ENCODE assay signal across 8 cellular contexts in genomic region chr15:41967506-41968206, GRCh38. TPM values are rescaled to one million over a fixed set of nuclear protein-coding genes. Genes with fewer than 3 reads are reported as not detected.
DNase-seq lines count a peak whose midpoint lies in the region; ATAC-seq, FAIRE-seq and TF ChIP-seq lines count a peak whose summit lies in the region.

No MANE protein-coding gene starts in this region.

- H2BK120ac ChIP-seq in mesendoderm (ENCODE audit: low read depth, low read length), result no peak overlapping the region

- H3K79me1 ChIP-seq in mesendoderm (ENCODE audit: low read length), result peaks cover 9% of the 10 kb centered on the region

- POLR2A ChIA-PET in PC-9 (lab: Charles Lee; ENCODE audit: unreplicated experiment), result interaction anchor here (0.5 kb wide), 1 partner anchor 31 kb away, joined by 4 read pairs; no protein-coding TSS in a partner anchor

- no peak overlapping the region for H3K23ac ChIP-seq in mesendoderm (ENCODE audit: low read length)

- H2BK5ac ChIP-seq in mesendoderm (ENCODE audit: low read length), result no peak overlapping the region

- H3K4me1 ChIP-seq in SJCRH30 (peaks cover 45% of the 10 kb centered on the region), small intestine (ENCODE audit: control insufficient read depth in 2 of 2, insufficient read depth in 1 of 2, low read depth in 1 of 2, low read length in 1 of 2) (peaks cover 0 to 9% of the 10 kb centered on the region in 2 donors), mesendoderm (ENCODE audit: control insufficient read depth, low read depth, low read length) (peaks cover 15% of the 10 kb centered on the region), PC-9 (replicated peaks; ENCODE audit: insufficient read depth) (peaks cover 20% of the 10 kb centered on the region)

- WGBS in small intestine, 3 donors, result 60 to 92% (median 81%) methylated on average over 4 of the region's 4 CpGs
- WGBS in mesendoderm (ENCODE audit: extremely low coverage, insufficient coverage, low lambda C conversion rate), result no CpG with 5 or more reads among the region's 4 CpGs

- no peak overlapping the region for H3K18ac ChIP-seq in mesendoderm (ENCODE audit: low read length)

- no peak overlapping the region for H3K4me2 ChIP-seq in mesendoderm (ENCODE audit: low read length)
- H3K4me2 ChIP-seq in PC-9, result no peak overlapping the region

- H4K5ac ChIP-seq in mesendoderm (ENCODE audit: low read length), result no peak overlapping the region

- no peaks in the 10 kb centered on the region for H3K9me2 ChIP-seq in PC-9 (ENCODE audit: insufficient read depth)

- H3K27me3 ChIP-seq in SJCRH30, result no peaks in the 10 kb centered on the region
- H3K27me3 ChIP-seq in small intestine (ENCODE audit: control insufficient read depth in 2 of 2, insufficient read depth in 2 of 2, low read length in 2 of 2), result no peaks in the 10 kb centered on the region
- H3K27me3 ChIP-seq in mesendoderm (ENCODE audit: insufficient read depth, low read length, poor library complexity), result no peaks in the 10 kb centered on the region
- no peaks in the 10 kb centered on the region for H3K27me3 ChIP-seq in PC-9 (ENCODE audit: insufficient read depth, low read depth)

- H3K9ac ChIP-seq in mesendoderm (ENCODE audit: low read length), result no peak overlapping the region

- BruUV-seq in PC-9 (replicated peaks; lab: Mats Ljungman, UMichigan), result no TSS peak

- ATAC-seq in GM18867 (IDR thresholded peaks at IDR 0.05; ENCODE audit: unreplicated experiment), result no peak

- DNase-seq in GM13977 (ENCODE audit: low spot score) (peak; percentile 69), SJCRH30 (peak; percentile 37 to 60), foreskin melanocyte (peak; percentile 53), small intestine (no peak), mesendoderm (no peak), PC-9 (no peak)
- no peak for DNase-seq in central memory CD4-positive, alpha-beta T cell

- no peak overlapping the region; the same call in 1 of the 2 replicates for H3K27ac ChIP-seq in SJCRH30
- peak overlapping the region; percentile 11 to 32 for H3K27ac ChIP-seq in small intestine (ENCODE audit: low read depth in 1 of 2, low read length in 1 of 2)
- no peak overlapping the region for H3K27ac ChIP-seq in mesendoderm (ENCODE audit: low read depth, low read length)
- no peak overlapping the region for H3K27ac ChIP-seq in PC-9

- H3K9me3 ChIP-seq in SJCRH30 (replicated peaks) (no peaks in the 10 kb centered on the region), small intestine (ENCODE audit: control insufficient read depth, low read depth) (no peaks in the 10 kb centered on the region), PC-9 (ENCODE audit: insufficient read depth, low read depth) (no peaks in the 10 kb centered on the region)

- H3K4me3 ChIP-seq in SJCRH30 (no peak overlapping the region), small intestine (ENCODE audit: low read depth in 1 of 2, low read length in 2 of 2) (no peak overlapping the region), mesendoderm (ENCODE audit: low read length) (no peak overlapping the region), PC-9 (no peak overlapping the region)

- in situ Hi-C loops in GM13977 (cut with MboI; ENCODE audit: low pct_unique_long_range_greater_than_20kb, low sequenced_read_pairs, unreplicated experiment), result no loop called here

- H2AFZ ChIP-seq in PC-9, result no peak overlapping the region

- no peak overlapping the region for H3K56ac ChIP-seq in mesendoderm (ENCODE audit: low read length)

- H4K8ac ChIP-seq in mesendoderm (ENCODE audit: low read depth, low read length), result no peak overlapping the region

- CTCF ChIA-PET in PC-9 (lab: Charles Lee), result no interaction called here

- H3K4ac ChIP-seq in mesendoderm (ENCODE audit: low read depth, low read length), result no peak overlapping the region

- peaks cover 48% of the 10 kb centered on the region for H3K79me2 ChIP-seq in mesendoderm (ENCODE audit: control insufficient read depth, insufficient read depth, low read length)
- H3K79me2 ChIP-seq in PC-9 (ENCODE audit: low read depth), result peaks cover 55% of the 10 kb centered on the region

- TF ChIP-seq CTCF in GM13977 (IDR thresholded peaks at IDR 0.05; ENCODE audit: extremely low read depth, insufficient read depth, missing control alignments) (no peak), PC-9 (conservative IDR thresholded peaks at IDR 0.05) (no peak)

- H2AK5ac ChIP-seq in mesendoderm (ENCODE audit: low read length), result no peak overlapping the region

- no peak for FAIRE-seq in small intestine (lab: Jason Lieb, UNC)

- intact Hi-C loops in PC-9 (cut with micrococcal nuclease; ENCODE audit: unreplicated experiment), result no loop called here

- no peaks in the 10 kb centered on the region; the same call in 1 of the 2 replicates for H3K36me3 ChIP-seq in SJCRH30
- no peaks in the 10 kb centered on the region for H3K36me3 ChIP-seq in small intestine (ENCODE audit: control insufficient read depth in 2 of 2, insufficient read depth in 2 of 2, low read length in 2 of 2)
- H3K36me3 ChIP-seq in mesendoderm (ENCODE audit: control insufficient read depth, insufficient read depth, low read length), result no peaks in the 10 kb centered on the region
- no peaks in the 10 kb centered on the region for H3K36me3 ChIP-seq in PC-9 (ENCODE audit: low read depth)

- H4K20me1 ChIP-seq in PC-9 (ENCODE audit: insufficient read depth), result no peaks in the 10 kb centered on the region; the same call in 1 of the 2 replicates

- H2BK15ac ChIP-seq in mesendoderm (replicated peaks; ENCODE audit: low read depth), result no peak overlapping the region

- peaks cover 11% of the 10 kb centered on the region; the same call in 1 of the 2 replicates for H3F3A ChIP-seq in PC-9 (ENCODE audit: insufficient read depth, low read depth)

RNA-seq across cellular contexts. Expression of gene EHD4, which starts 4.7 kb away (rescaled TPM):
- total RNA-seq in SJCRH30 (2014; rRNA removed; shearing (Covaris generic)), result 20.8 TPM in 2 replicates
- 10 to 100 TPM in 1 of 3 donors, 1 to 10 TPM in 2; 9.4 to 13.5 (median 9.5) TPM for polyA plus RNA-seq in small intestine
- 14.7 TPM for polyA plus RNA-seq in mesendoderm (2013, experiment 1 of 2)
- polyA plus RNA-seq in mesendoderm (2013, experiment 2 of 2), result 14.6 TPM
- 15.4 and 18.1 TPM in 2 replicates for total RNA-seq in PC-9 (2021)

RNA-seq across cellular contexts. Expression of gene PLA2G4E, which starts 53.2 kb away (rescaled TPM):
- not detected in 2 replicates for total RNA-seq in SJCRH30 (2014; rRNA removed; shearing (Covaris generic))
- polyA plus RNA-seq in small intestine, result under 1 TPM in 1 of 3 donors, not detected in 2; 0.13 TPM
- not detected for polyA plus RNA-seq in mesendoderm (2013, experiment 1 of 2)
- under 0.01 TPM for polyA plus RNA-seq in mesendoderm (2013, experiment 2 of 2)
- total RNA-seq in PC-9 (2021), result not detected in 2 replicates

Comparison
In these comparisons a context has a peak if more than half of its experiments do, and no peak if none do; other contexts are left out.
1. DNase-seq: peak in GM13977 (single experiment), SJCRH30 (2 of 2) and foreskin melanocyte (single experiment); none in small intestine (single experiment), mesendoderm (single experiment), central memory CD4-positive, alpha-beta T cell (single experiment) and PC-9 (0 of 2).
2. H3K27ac ChIP-seq: peak in small intestine (2 of 2); none in SJCRH30 (single experiment), mesendoderm (single experiment) and PC-9 (single experiment).